In the genomic region with DNA sequence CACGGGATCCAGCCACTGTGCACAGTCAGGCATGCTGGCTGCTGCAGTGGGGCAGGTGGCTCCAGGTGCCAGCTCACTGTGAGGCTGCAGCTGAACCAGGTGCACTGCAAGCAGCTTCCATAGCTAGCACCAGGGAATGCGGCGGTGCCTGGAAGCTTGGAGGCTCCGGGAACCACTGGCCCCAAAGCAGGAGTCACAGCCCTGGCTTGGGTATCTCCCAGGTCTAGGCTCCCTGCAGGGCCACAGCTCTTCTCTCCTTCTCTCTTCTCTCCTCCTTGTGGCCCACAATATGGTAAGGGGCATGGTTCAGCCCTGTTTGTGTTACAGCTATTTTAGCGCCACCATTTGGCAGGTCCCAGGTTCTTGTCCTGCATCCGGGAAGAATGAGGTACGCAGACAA, we compare ENCODE assay signal across 21 cellular contexts. TPM values are rescaled to one million over a fixed set of nuclear protein-coding genes. Genes with fewer than 3 reads are reported as not detected.
DNase-seq lines count a peak whose midpoint lies in the region; ATAC-seq, FAIRE-seq and TF ChIP-seq lines count a peak whose summit lies in the region.
"Had no signal": no experiment of that assay in that cellular context is flagged by ENCODE, and none has a peak within 500 bp of the region (broad histone marks: within the 10 kb centered on the region; RNA-seq: fewer than 3 reads in every experiment).

No MANE protein-coding gene starts in this region.

- intact Hi-C loops in HCT116 (cut with micrococcal nuclease), result no loop called here

- ATAC-seq in HCT116, result peak; percentile 31; the same call in 1 of the 2 replicates
- no peak for ATAC-seq in HG03139 (IDR thresholded peaks at IDR 0.05; ENCODE audit: unreplicated experiment)
- no peak for ATAC-seq in GM18867 (IDR thresholded peaks at IDR 0.05; ENCODE audit: unreplicated experiment)
- ATAC-seq in GM19467 (IDR thresholded peaks at IDR 0.05; ENCODE audit: unreplicated experiment), result no peak

- H3K4me1 Mint-ChIP-seq in astrocyte (ENCODE audit: low read depth, unreplicated experiment) (no peaks in the 10 kb centered on the region), neural progenitor cell (no peaks in the 10 kb centered on the region)
- H3K4me1 Mint-ChIP-seq: B cell had no signal

- no peak overlapping the region for H3K4me3 Mint-ChIP-seq in astrocyte (ENCODE audit: unreplicated experiment)
- no peak overlapping the region for H3K4me3 Mint-ChIP-seq in neural progenitor cell
- H3K4me3 Mint-ChIP-seq: B cell, HFFc6 had no signal

- H3K27ac Mint-ChIP-seq in astrocyte (ENCODE audit: unreplicated experiment) (no peak overlapping the region), neural progenitor cell (no peak overlapping the region)
- H3K27ac Mint-ChIP-seq: B cell; CD4-positive, CD25-positive, alpha-beta regulatory T cell; HFFc6 had no signal

- H3K4me3 ChIP-seq in HCT116 (replicated peaks in 1 of 2; ENCODE audit: low read depth in 1 of 2, low read length in 2 of 2) (no peak overlapping the region), astrocyte (ENCODE audit: insufficient read depth, low read depth, low read length) (no peak overlapping the region), neural progenitor cell (no peak overlapping the region)
- H3K4me3 ChIP-seq: GM23248 had no signal

- RAD21 ChIA-PET in HCT116 (lab: Charles Lee; ENCODE audit: low non-redundant PET in 1 of 2, low total read pairs in 2 of 2, uncharacterized antibody in 2 of 2, unreplicated experiment in 2 of 2), result no interaction called here

- no peaks in the 10 kb centered on the region for H3K79me2 ChIP-seq in HCT116 (ENCODE audit: insufficient read depth, low read length)
- H3K79me2 ChIP-seq in astrocyte (ENCODE audit: insufficient read depth, low read length), result no peaks in the 10 kb centered on the region
- H3K79me2 ChIP-seq in neural progenitor cell (ENCODE audit: low read depth), result no peaks in the 10 kb centered on the region

- no peak for FAIRE-seq in astrocyte (lab: Jason Lieb, UNC)
- FAIRE-seq: RCC 7860 had no signal

- H3K9me2 ChIP-seq in HCT116 (ENCODE audit: insufficient read depth), result no peaks in the 10 kb centered on the region

- POLR2A ChIA-PET in HCT116 (lab: Charles Lee), result no interaction called here

- no peak overlapping the region for H3K9ac ChIP-seq in HCT116 (ENCODE audit: low read length)
- H3K9ac ChIP-seq in astrocyte (ENCODE audit: low read length), result no peak overlapping the region
- H3K9ac ChIP-seq in neural progenitor cell, result no peak overlapping the region
- H3K9ac ChIP-seq: GM23248 had no signal

- H3K4me1 ChIP-seq in HCT116 (ENCODE audit: control insufficient read depth in 1 of 2, insufficient read depth in 2 of 2, low read length in 2 of 2) (no peaks in the 10 kb centered on the region), astrocyte (ENCODE audit: insufficient read depth, low read length) (no peaks in the 10 kb centered on the region), neural progenitor cell (no peaks in the 10 kb centered on the region)
- H3K4me1 ChIP-seq: Caco-2 had no signal

- H3K36me3 Mint-ChIP-seq in astrocyte (ENCODE audit: low read depth, unreplicated experiment) (no peaks in the 10 kb centered on the region), neural progenitor cell (peaks cover 4% of the 10 kb centered on the region)

- H3K27ac ChIP-seq in HCT116 (ENCODE audit: low read depth, low read length), result no peak overlapping the region
- no peak overlapping the region for H3K27ac ChIP-seq in astrocyte (ENCODE audit: low read depth, low read length)
- no peak overlapping the region for H3K27ac ChIP-seq in neural progenitor cell
- H3K27ac ChIP-seq: GM23248 had no signal

- TF ChIP-seq RAD21 in HCT116 (IDR thresholded peaks at IDR 0.05; ENCODE audit: low read depth), result no peak

- BruUV-seq in HCT116 (replicated peaks; lab: Mats Ljungman, UMichigan), result no TSS peak

- peaks cover 6% of the 10 kb centered on the region for H3F3A ChIP-seq in neural progenitor cell (ENCODE audit: low read depth)

- no peaks in the 10 kb centered on the region for H3K27me3 ChIP-seq in HCT116 (ENCODE audit: insufficient read depth, low read length)
- no peaks in the 10 kb centered on the region for H3K27me3 ChIP-seq in astrocyte (ENCODE audit: insufficient read depth, low read length)
- H3K27me3 ChIP-seq in neural progenitor cell, result no peaks in the 10 kb centered on the region

- H4K20me1 ChIP-seq in HCT116 (ENCODE audit: insufficient read depth) (no peaks in the 10 kb centered on the region), astrocyte (ENCODE audit: insufficient read depth, low read length) (no peaks in the 10 kb centered on the region), neural progenitor cell (ENCODE audit: low read depth) (no peaks in the 10 kb centered on the region)

- CTCF ChIA-PET in HCT116 (lab: Charles Lee), result no interaction called here

- no peak for TF ChIP-seq CTCF in HCT116 (IDR thresholded peaks at IDR 0.05 in 2 of 3, conservative IDR thresholded peaks at IDR 0.05 in 1 of 3; ENCODE audit: borderline replicate concordance in 1 of 3, insufficient read depth in 1 of 3, low read depth in 2 of 3, low read length in 2 of 3)
- TF ChIP-seq CTCF in astrocyte (IDR thresholded peaks at IDR 0.05; ENCODE audit: insufficient read depth, low read depth, low read length), result no peak
- TF ChIP-seq CTCF in neural progenitor cell (IDR thresholded peaks at IDR 0.05), result peak; percentile 40

- H3K9me3 Mint-ChIP-seq in astrocyte (ENCODE audit: unreplicated experiment) (peaks cover 5% of the 10 kb centered on the region), neural progenitor cell (peaks cover 9% of the 10 kb centered on the region)

- no peak for TF ChIP-seq POLR2A in HCT116 (IDR thresholded peaks at IDR 0.05; ENCODE audit: borderline replicate concordance, extremely low read depth, insufficient read depth, insufficient read length)

- DNase-seq in HCT116 (ENCODE audit: low read depth, low spot score) (no peak), NCI-H69 (lab: John Stamatoyannopoulos, UW) (peak; percentile 37), astrocyte (ENCODE audit: low read depth) (no peak), neural progenitor cell (ENCODE audit: low spot score) (peak; percentile 45), SKM-1 treated with dmso at 0.1 percent for 144 hours (lab: John Stamatoyannopoulos, UW; ENCODE audit: unreplicated experiment) (no peak)
- DNase-seq: Caco-2; CD4-positive, CD25-positive, alpha-beta regulatory T cell; DMS79; GM23248; HFFc6; NCI-H1417 treated with DMSO at 0.1 percent for 48 hours; NCI-H2029 treated with DMSO at 0.1 percent for 48 hours; NCI-H510A; NCI-H82; Right ventricle myocardium superior; T-helper 2 cell had no signal

- H2AFZ ChIP-seq in HCT116 (ENCODE audit: low read depth, low read length, poor library complexity, severe bottlenecking), result no peak overlapping the region
- peak overlapping the region; percentile 10 for H2AFZ ChIP-seq in astrocyte (ENCODE audit: low read depth, low read length)
- no peak overlapping the region for H2AFZ ChIP-seq in neural progenitor cell (replicated peaks)
- H2AFZ ChIP-seq: GM23248 had no signal

- no peak overlapping the region for H3K4me2 ChIP-seq in HCT116 (ENCODE audit: low read length)
- H3K4me2 ChIP-seq in astrocyte (ENCODE audit: low read length), result no peak overlapping the region
- no peak overlapping the region for H3K4me2 ChIP-seq in neural progenitor cell

- H3K9me3 ChIP-seq in HCT116 (ENCODE audit: control insufficient read depth in 1 of 2, insufficient read depth in 1 of 2, low read depth in 1 of 2, low read length in 2 of 2), result peaks cover 0 to 3% of the 10 kb centered on the region in 2 experiments; a peak in 1 of 4 replicates
- H3K9me3 ChIP-seq in astrocyte (ENCODE audit: insufficient read depth, low read depth, low read length), result peaks cover 5% of the 10 kb centered on the region
- H3K9me3 ChIP-seq in neural progenitor cell (ENCODE audit: low read depth), result no peaks in the 10 kb centered on the region

- H3K36me3 ChIP-seq in HCT116 (ENCODE audit: control insufficient read depth in 1 of 2, insufficient read depth in 2 of 2, low read length in 2 of 2) (no peaks in the 10 kb centered on the region), astrocyte (ENCODE audit: insufficient read depth, low read length) (no peaks in the 10 kb centered on the region), neural progenitor cell (no peaks in the 10 kb centered on the region)

- H3K27me3 Mint-ChIP-seq in astrocyte (ENCODE audit: low read depth, unreplicated experiment), result peaks cover 1% of the 10 kb centered on the region
- peaks cover 6% of the 10 kb centered on the region for H3K27me3 Mint-ChIP-seq in neural progenitor cell (ENCODE audit: insufficient read depth, low read depth)
- H3K27me3 Mint-ChIP-seq: B cell; CD4-positive, CD25-positive, alpha-beta regulatory T cell had no signal

TF ChIP-seq in HCT116, 20 proteins besides CTCF, POLR2A, EP300 and RAD21 (continues in another document):
- no peak for TF ChIP-seq ZFX (IDR thresholded peaks at IDR 0.05)
- TF ChIP-seq CEBPB (IDR thresholded peaks at IDR 0.05; ENCODE audit: low read depth), result no peak
- TF ChIP-seq, protein P1, sequence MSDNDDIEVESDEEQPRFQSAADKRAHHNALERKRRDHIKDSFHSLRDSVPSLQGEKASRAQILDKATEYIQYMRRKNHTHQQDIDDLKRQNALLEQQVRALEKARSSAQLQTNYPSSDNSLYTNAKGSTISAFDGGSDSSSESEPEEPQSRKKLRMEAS (IDR thresholded peaks at IDR 0.05), result no peak
- TF ChIP-seq EGR1 (IDR thresholded peaks at IDR 0.05; ENCODE audit: low read depth), result no peak
- TF ChIP-seq, protein P2, sequence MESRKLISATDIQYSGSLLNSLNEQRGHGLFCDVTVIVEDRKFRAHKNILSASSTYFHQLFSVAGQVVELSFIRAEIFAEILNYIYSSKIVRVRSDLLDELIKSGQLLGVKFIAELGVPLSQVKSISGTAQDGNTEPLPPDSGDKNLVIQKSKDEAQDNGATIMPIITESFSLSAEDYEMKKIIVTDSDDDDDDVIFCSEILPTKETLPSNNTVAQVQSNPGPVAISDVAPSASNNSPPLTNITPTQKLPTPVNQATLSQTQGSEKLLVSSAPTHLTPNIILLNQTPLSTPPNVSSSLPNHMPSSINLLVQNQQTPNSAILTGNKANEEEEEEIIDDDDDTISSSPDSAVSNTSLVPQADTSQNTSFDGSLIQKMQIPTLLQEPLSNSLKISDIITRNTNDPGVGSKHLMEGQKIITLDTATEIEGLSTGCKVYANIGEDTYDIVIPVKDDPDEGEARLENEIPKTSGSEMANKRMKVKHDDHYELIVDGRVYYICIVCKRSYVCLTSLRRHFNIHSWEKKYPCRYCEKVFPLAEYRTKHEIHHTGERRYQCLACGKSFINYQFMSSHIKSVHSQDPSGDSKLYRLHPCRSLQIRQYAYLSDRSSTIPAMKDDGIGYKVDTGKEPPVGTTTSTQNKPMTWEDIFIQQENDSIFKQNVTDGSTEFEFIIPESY (IDR thresholded peaks at IDR 0.05; ENCODE audit: extremely low read depth, insufficient replicate concordance, low read length), result no peak
- no peak for TF ChIP-seq EZH2phosphoT487 (IDR thresholded peaks at IDR 0.05; ENCODE audit: borderline replicate concordance)
- no peak for TF ChIP-seq YY1 (IDR thresholded peaks at IDR 0.05; ENCODE audit: extremely low read depth, insufficient replicate concordance, low read depth, low read length)
- TF ChIP-seq FOSL1 (IDR thresholded peaks at IDR 0.05; ENCODE audit: low read depth), result no peak
- TF ChIP-seq SRF (IDR thresholded peaks at IDR 0.05; ENCODE audit: low read depth), result no peak

RNA-seq across cellular contexts. Expression of a gene that starts 6.7 kb away (rescaled TPM):
- total RNA-seq in HCT116 (2021; ENCODE audit: unreplicated experiment), result 27.3 TPM
- polyA plus RNA-seq in HCT116 (2012), result 8.8 and 10.5 TPM in 2 replicates
- total RNA-seq in astrocyte, result 19.0 and 23.1 TPM in 2 replicates
- 20.0 and 22.0 TPM in 2 replicates for total RNA-seq in neural progenitor cell (ENCODE audit: low replicate concordance)

Comparison
In these comparisons a context has a peak if more than half of its experiments do, and no peak if none do; other contexts are left out.
1. DNase-seq: peak in NCI-H69 (single experiment) and neural progenitor cell (single experiment); none in HCT116 (single experiment), astrocyte (single experiment) and SKM-1 treated with dmso at 0.1 percent for 144 hours (single experiment).